ENCODE assay signal across 12 cellular contexts in the genomic region with DNA sequence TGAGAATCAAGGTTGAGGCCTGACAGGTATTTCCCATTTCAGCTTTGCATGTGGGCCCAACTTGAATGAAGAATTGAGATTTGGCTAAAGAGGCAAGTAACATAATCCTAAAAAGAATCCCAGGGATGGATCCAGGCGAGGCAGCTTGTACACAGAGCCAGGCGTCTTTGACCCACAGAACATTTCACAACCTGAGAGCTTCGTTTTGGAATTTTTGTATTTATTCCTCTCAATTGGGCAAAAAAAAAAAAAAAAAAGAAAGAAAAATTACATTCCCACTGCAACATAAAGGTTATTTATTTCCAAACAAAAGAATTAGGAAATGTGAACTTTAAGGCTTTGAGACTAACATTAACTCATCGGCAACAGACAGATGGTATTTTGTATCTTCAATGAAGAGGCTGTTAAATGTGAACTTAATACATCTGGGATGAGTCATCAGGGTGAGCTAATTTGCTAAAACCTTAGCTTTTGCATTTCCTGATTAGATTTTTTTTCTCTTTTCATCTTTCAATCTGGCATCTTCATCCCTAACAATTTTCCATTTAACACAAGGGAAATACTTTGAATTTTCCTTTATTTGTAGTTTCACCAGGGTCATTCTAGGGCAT.
DNase-seq lines count a peak whose midpoint lies in the region; ATAC-seq and TF ChIP-seq lines count a peak whose summit lies in the region.
"Had no signal": no experiment of that assay in that cellular context is flagged by ENCODE, and none has a peak within 500 bp of the region (broad histone marks: within the 10 kb centered on the region; RNA-seq: fewer than 3 reads in every experiment).

No MANE protein-coding gene starts in this region.

- no peaks in the 10 kb centered on the region for H3K27me3 ChIP-seq in left lung
- H3K27me3 ChIP-seq: suprapubic skin had no signal

- H3K4me1 ChIP-seq in left lung = no peaks in the 10 kb centered on the region
- H3K4me1 ChIP-seq: suprapubic skin had no signal

- ATAC-seq in GM18502 (IDR thresholded peaks at IDR 0.05; ENCODE audit: poor library complexity, unreplicated experiment) (no peak), HG03571 (IDR thresholded peaks at IDR 0.05; ENCODE audit: unreplicated experiment) (no peak), left lung (no peak)

- no peaks in the 10 kb centered on the region for H3K36me3 ChIP-seq in left lung
- H3K36me3 ChIP-seq: neutrophil, suprapubic skin had no signal

- POLR2A ChIA-PET in RWPE1 (lab: Yijun Ruan, JAX; ENCODE audit: low non-redundant PET) = no interaction called here

- H3K9me3 ChIP-seq in left lung = no peaks in the 10 kb centered on the region
- H3K9me3 ChIP-seq: neutrophil, suprapubic skin had no signal

- intact Hi-C loops in left lung (cut with DNase I) = no loop called here

- peak; percentile 79 for DNase-seq in GM04503 (ENCODE audit: low read depth)
- DNase-seq in RWPE1 (ENCODE audit: low spot score) = peak; percentile 17
- DNase-seq in fibroblast of peridontal ligament (ENCODE audit: extremely low read depth) = peak; percentile 52
- DNase-seq in skeletal muscle cell (ENCODE audit: low read depth) = peak; percentile 27
- no peak for DNase-seq in islet precursor cell
- DNase-seq in left lung = no peak
- DNase-seq: activated naive CD4-positive, alpha-beta T cell treated with anti-CD3 and anti-CD28 coated beads for 36 hours; NCI-H510A had no signal

- CTCF ChIA-PET in RWPE1 (lab: Yijun Ruan, JAX) = interaction anchor here (0.7 to 0.8 kb wide), 2 partner anchors 61 to 375 kb away, joined by 3 to 4 read pairs; no protein-coding TSS in a partner anchor

- no peak overlapping the region for H3K27ac ChIP-seq in RWPE1
- H3K27ac ChIP-seq in left lung = no peak overlapping the region
- H3K27ac ChIP-seq: neutrophil, suprapubic skin had no signal

- no peak overlapping the region for H3K4me3 ChIP-seq in skeletal muscle cell (ENCODE audit: low read depth, low read length)
- H3K4me3 ChIP-seq in left lung = no peak overlapping the region
- H3K4me3 ChIP-seq: suprapubic skin had no signal

- no peak for TF ChIP-seq CTCF in RWPE1 (conservative IDR thresholded peaks at IDR 0.05; ENCODE audit: low read depth)
- no peak for TF ChIP-seq CTCF in left lung (IDR thresholded peaks at IDR 0.05)

Comparison
In these comparisons a context has a peak if more than half of its experiments do, and no peak if none do; other contexts are left out.
1. DNase-seq: peak in GM04503 (single experiment), RWPE1 (single experiment), fibroblast of peridontal ligament (single experiment) and skeletal muscle cell (single experiment); none in islet precursor cell (single experiment) and left lung (0 of 2).